ENCODE assay signal across 11 cellular contexts in genomic region chr20:45342863-45343444, GRCh38. TPM values are rescaled to one million over a fixed set of nuclear protein-coding genes. Genes with fewer than 3 reads are reported as not detected.
A peak's percentile ranks its signal among the peaks of the same experiment; 100 is the strongest.
DNase-seq lines count a peak whose midpoint lies in the region; ATAC-seq and TF ChIP-seq lines count a peak whose summit lies in the region.
"Had no signal": no experiment of that assay in that cellular context is flagged by ENCODE, and none has a peak within 500 bp of the region (broad histone marks: within the 10 kb centered on the region; RNA-seq: fewer than 3 reads in every experiment).

No MANE protein-coding gene starts in this region.

- H3K27me3 Mint-ChIP-seq in WTC11 (ENCODE audit: low read depth), result no peaks in the 10 kb centered on the region
- H3K27me3 Mint-ChIP-seq in activated naive CD4-positive, alpha-beta T cell treated with anti-CD3 and anti-CD28 coated beads, Interleukin-2, amount 10 ng/mL, durations not matched to agents 7 days and 5 days, result peaks cover 26% of the 10 kb centered on the region

- H3K36me3 ChIP-seq in iPS-15b (ENCODE audit: control insufficient read depth, insufficient read depth, low read length), result peaks cover 4% of the 10 kb centered on the region

- CTCF ChIA-PET in WTC11 (lab: Charles Lee), result interaction anchor here (1.0 to 4.4 kb wide), 10 partner anchors 10 to 94 kb away, joined by 3 to 27 read pairs (median 8); partner anchors contain the start of genes PIGT and SYS1
- CTCF ChIA-PET in activated naive CD4-positive, alpha-beta T cell treated with anti-CD3 and anti-CD28 coated beads, Interleukin-2, amount 10 ng/mL, durations not matched to agents 7 days and 5 days (lab: Charles Lee), result no interaction called here

- H3K4me1 Mint-ChIP-seq in WTC11, result peaks cover 96% of the 10 kb centered on the region
- H3K4me1 Mint-ChIP-seq in activated naive CD4-positive, alpha-beta T cell treated with anti-CD3 and anti-CD28 coated beads, Interleukin-2, amount 10 ng/mL, durations not matched to agents 7 days and 5 days, result peaks cover 22% of the 10 kb centered on the region

- TF ChIP-seq CTCF in WTC11 (IDR thresholded peaks at IDR 0.05), result no peak

- no peaks in the 10 kb centered on the region for H3K9me3 Mint-ChIP-seq in WTC11
- H3K9me3 Mint-ChIP-seq in activated naive CD4-positive, alpha-beta T cell treated with anti-CD3 and anti-CD28 coated beads, Interleukin-2, amount 10 ng/mL, durations not matched to agents 7 days and 5 days, result no peaks in the 10 kb centered on the region
- H3K9me3 Mint-ChIP-seq: activated naive CD4-positive, alpha-beta T cell treated with anti-CD3 and anti-CD28 coated beads for 36 hours had no signal

- ATAC-seq in WTC11, result no peak
- ATAC-seq in GM21786 (IDR thresholded peaks at IDR 0.05; ENCODE audit: unreplicated experiment), result no peak

- H3K4me3 ChIP-seq in iPS-15b (ENCODE audit: low read depth, low read length) (peak overlapping the region; percentile 62), skeletal muscle cell (ENCODE audit: low read depth, low read length) (peak overlapping the region; percentile 22)

- peak; percentile 35 for DNase-seq in ELF-1 (ENCODE audit: low read depth, low spot score)
- no peak for DNase-seq in WTC11 (ENCODE audit: low spot score)
- DNase-seq in skeletal muscle cell (ENCODE audit: low read depth), result no peak
- DNase-seq in SW 1271 (lab: John Stamatoyannopoulos, UW), result no peak
- DNase-seq in activated naive CD4-positive, alpha-beta T cell treated with anti-CD3 and anti-CD28 coated beads, Interleukin-2, amount 10 ng/mL, durations not matched to agents 7 days and 5 days, result no peak
- no peak for DNase-seq in SIG-M5 (lab: John Stamatoyannopoulos, UW)
- DNase-seq: activated naive CD4-positive, alpha-beta T cell treated with anti-CD3 and anti-CD28 coated beads for 36 hours; NCI-H2081 treated with DMSO at 0.1 percent for 48 hours; T-helper 9 cell had no signal

- H3K9ac ChIP-seq in iPS-15b (ENCODE audit: low read depth, low read length), result peak overlapping the region; percentile 58

- peak overlapping the region; percentile 65 for H3K4me3 Mint-ChIP-seq in WTC11
- H3K4me3 Mint-ChIP-seq in activated naive CD4-positive, alpha-beta T cell treated with anti-CD3 and anti-CD28 coated beads, Interleukin-2, amount 10 ng/mL, durations not matched to agents 7 days and 5 days, result no peak overlapping the region
- H3K4me3 Mint-ChIP-seq: activated naive CD4-positive, alpha-beta T cell treated with anti-CD3 and anti-CD28 coated beads for 36 hours had no signal

- no peaks in the 10 kb centered on the region for H3K9me3 ChIP-seq in iPS-15b (ENCODE audit: control insufficient read depth, insufficient read depth, low read length)

- H3K4me1 ChIP-seq in iPS-15b (ENCODE audit: control insufficient read depth, insufficient read depth, low read length), result peaks cover 81% of the 10 kb centered on the region

- peak overlapping the region; percentile 98 for H3K27ac Mint-ChIP-seq in WTC11
- H3K27ac Mint-ChIP-seq in activated naive CD4-positive, alpha-beta T cell treated with anti-CD3 and anti-CD28 coated beads, Interleukin-2, amount 10 ng/mL, durations not matched to agents 7 days and 5 days, result no peak overlapping the region
- H3K27ac Mint-ChIP-seq: activated naive CD4-positive, alpha-beta T cell treated with anti-CD3 and anti-CD28 coated beads for 36 hours had no signal

- H3K36me3 Mint-ChIP-seq in WTC11, result peaks cover 5% of the 10 kb centered on the region
- peaks cover 2% of the 10 kb centered on the region for H3K36me3 Mint-ChIP-seq in activated naive CD4-positive, alpha-beta T cell treated with anti-CD3 and anti-CD28 coated beads, Interleukin-2, amount 10 ng/mL, durations not matched to agents 7 days and 5 days

- no peaks in the 10 kb centered on the region for H3K27me3 ChIP-seq in iPS-15b (ENCODE audit: control insufficient read depth, insufficient read depth, low read length)

- POLR2A ChIA-PET in WTC11 (lab: Charles Lee), result interaction anchor here (1.0 to 2.4 kb wide), 5 partner anchors 10 to 93 kb away, joined by 3 to 11 read pairs (median 4); partner anchors contain the start of gene SYS1

TF ChIP-seq in WTC11, 78 proteins besides CTCF, POLR2A, EP300 and RAD21:
- TF ChIP-seq MAX (CRISPR knock-in tag; IDR thresholded peaks at IDR 0.05) (no peak), AFF4 (CRISPR knock-in tag; IDR thresholded peaks at IDR 0.05; ENCODE audit: borderline replicate concordance) (no peak), NFATC4 (CRISPR knock-in tag; IDR thresholded peaks at IDR 0.05) (no peak), TP53 (CRISPR knock-in tag; IDR thresholded peaks at IDR 0.05) (no peak), E2F5 (CRISPR knock-in tag; IDR thresholded peaks at IDR 0.05) (no peak), ELF4 (CRISPR knock-in tag; IDR thresholded peaks at IDR 0.05; ENCODE audit: low read depth) (no peak), ZNF317 (CRISPR knock-in tag; IDR thresholded peaks at IDR 0.05; ENCODE audit: borderline replicate concordance, low read depth) (no peak), RELA (CRISPR knock-in tag; IDR thresholded peaks at IDR 0.05; ENCODE audit: borderline replicate concordance) (no peak), ZNF138 (CRISPR knock-in tag; conservative IDR thresholded peaks at IDR 0.05) (no peak)

RNA-seq across cellular contexts. Expression of gene SDC4, which starts 5.3 kb away (rescaled TPM):
- 64.0 to 69.6 TPM (median 69.5 TPM) in 3 replicates for total RNA-seq in WTC11 (2021)

RNA-seq across cellular contexts. Expression of gene SYS1, which starts 20.0 kb away (rescaled TPM):
- 15.4 to 20.1 TPM (median 16.4 TPM) in 3 replicates for total RNA-seq in WTC11 (2021)

RNA-seq across cellular contexts. Expression of gene MATN4, which starts 34.9 kb away (rescaled TPM):
- 1.9 to 2.5 TPM (median 2.2 TPM) in 3 replicates for total RNA-seq in WTC11 (2021)

RNA-seq across cellular contexts. Expression of gene TP53TG5, which starts 35.2 kb away (rescaled TPM):
- total RNA-seq in WTC11 (2021), result 0.37 to 0.85 TPM in 2 of 3 replicates, not detected in the other

RNA-seq across cellular contexts. Expression of gene RBPJL, which starts 36.3 kb away (rescaled TPM):
- 0.78 to 0.85 TPM (median 0.80 TPM) in 3 replicates for total RNA-seq in WTC11 (2021)
- total RNA-seq: activated naive CD4-positive, alpha-beta T cell treated with anti-CD3 and anti-CD28 coated beads for 36 hours had no signal
